In genomic region chr11:90392692-90393091, GRCh38 we compare ENCODE assay signal across 18 cellular contexts.
A peak's percentile ranks its signal among the peaks of the same experiment; 100 is the strongest.
DNase-seq lines count a peak whose midpoint lies in the region; ATAC-seq and TF ChIP-seq lines count a peak whose summit lies in the region.
"Had no signal": no experiment of that assay in that cellular context is flagged by ENCODE, and none has a peak within 500 bp of the region (broad histone marks: within the 10 kb centered on the region; RNA-seq: fewer than 3 reads in every experiment).

No MANE protein-coding gene starts in this region.

- DNase-seq in left ventricle myocardium inferior, result no peak
- DNase-seq in heart right ventricle, result no peak
- DNase-seq in OCI-LY7 (ENCODE audit: low spot score), result no peak
- no peak for DNase-seq in endothelial cell (ENCODE audit: low spot score)
- no peak for DNase-seq in NCI-H1436 treated with DMSO at 0.1 percent for 48 hours (lab: John Stamatoyannopoulos, UW)
- no peak for DNase-seq in COLO829 (ENCODE audit: low spot score)
- DNase-seq: Caco-2, DMS153, HCEC 1CT, NCI-H1048, NCI-H146, NCI-H2081 treated with DMSO at 0.1 percent for 48 hours, NCI-H510A treated with DMSO at 0.1 percent for 48 hours, SHP77 treated with DMSO at 0.1 percent for 48 hours had no signal

- H3K36me3 Mint-ChIP-seq in endothelial cell (ENCODE audit: low read depth, unreplicated experiment), result no peaks in the 10 kb centered on the region
- H3K36me3 Mint-ChIP-seq: CD14-positive monocyte had no signal

- H3K27me3 Mint-ChIP-seq in endothelial cell (ENCODE audit: unreplicated experiment), result no peaks in the 10 kb centered on the region

- no peak overlapping the region for H3K4me2 ChIP-seq in OCI-LY7 (ENCODE audit: low read length)
- H3K4me2 ChIP-seq: A549 had no signal

- H3K9me3 Mint-ChIP-seq in endothelial cell (ENCODE audit: unreplicated experiment), result no peaks in the 10 kb centered on the region

- WGBS in heart right ventricle, 2 donors, result 76 to 89% methylated on average over 1 of the region's 1 CpG

- no peaks in the 10 kb centered on the region for H3K9me2 ChIP-seq in OCI-LY7 (ENCODE audit: insufficient read depth, low read length)

- intact Hi-C loops in left ventricle myocardium inferior (cut with micrococcal nuclease) (no loop called here), heart right ventricle (cut with DNase I) (no loop called here), OCI-LY7 (cut with micrococcal nuclease; ENCODE audit: unreplicated experiment) (no loop called here)

- ATAC-seq in heart right ventricle, result no peak
- no peak for ATAC-seq in GM18517 (IDR thresholded peaks at IDR 0.05; ENCODE audit: unreplicated experiment)
- ATAC-seq: A549 had no signal

- H3K36me3 ChIP-seq in left ventricle myocardium inferior (no peaks in the 10 kb centered on the region), heart right ventricle (no peaks in the 10 kb centered on the region), OCI-LY7 (ENCODE audit: insufficient read depth, low read length) (no peaks in the 10 kb centered on the region)

- no peak overlapping the region for H2AFZ ChIP-seq in OCI-LY7 (ENCODE audit: low read length)

- no peak overlapping the region for H3K4me3 Mint-ChIP-seq in endothelial cell (ENCODE audit: unreplicated experiment)
- H3K4me3 Mint-ChIP-seq: CD14-positive monocyte, IgD-negative memory B cell had no signal

- CTCF ChIA-PET in OCI-LY7 (lab: Charles Lee; ENCODE audit: unreplicated experiment), result no interaction called here

- H4K20me1 ChIP-seq in OCI-LY7 (ENCODE audit: insufficient read depth, low read length), result no peaks in the 10 kb centered on the region

- POLR2A ChIA-PET in OCI-LY7 (lab: Charles Lee), result no interaction called here

- H3K4me1 ChIP-seq in left ventricle myocardium inferior, result no peaks in the 10 kb centered on the region
- no peaks in the 10 kb centered on the region for H3K4me1 ChIP-seq in heart right ventricle
- H3K4me1 ChIP-seq in OCI-LY7 (ENCODE audit: insufficient read depth, low read length, poor library complexity, severe bottlenecking), result no peaks in the 10 kb centered on the region
- H3K4me1 ChIP-seq: A549, Caco-2 had no signal

- H3K27ac ChIP-seq in left ventricle myocardium inferior (replicated peaks) (no peak overlapping the region), heart right ventricle (no peak overlapping the region), OCI-LY7 (ENCODE audit: low read depth, low read length, poor library complexity, severe bottlenecking) (no peak overlapping the region)
- H3K27ac ChIP-seq: A549 had no signal

- H3K79me2 ChIP-seq in OCI-LY7 (ENCODE audit: insufficient read depth, low read depth, low read length), result no peaks in the 10 kb centered on the region

- no TSS peak for BruUV-seq in OCI-LY7 (replicated peaks; lab: Mats Ljungman, UMichigan)

- H3K27me3 ChIP-seq in left ventricle myocardium inferior (ENCODE audit: low read depth) (no peaks in the 10 kb centered on the region), heart right ventricle (no peaks in the 10 kb centered on the region)

- H3K4me3 ChIP-seq in left ventricle myocardium inferior, result no peak overlapping the region
- H3K4me3 ChIP-seq in heart right ventricle, result no peak overlapping the region
- no peak overlapping the region for H3K4me3 ChIP-seq in OCI-LY7 (ENCODE audit: low read depth, low read length, poor library complexity, severe bottlenecking)
- H3K4me3 ChIP-seq: A549 had no signal

- peak; percentile 12 for TF ChIP-seq CTCF in left ventricle myocardium inferior (IDR thresholded peaks at IDR 0.05; ENCODE audit: borderline replicate concordance)
- TF ChIP-seq CTCF in heart right ventricle (IDR thresholded peaks at IDR 0.05), result no peak
- 0 out of 2 replicates have a peak, but pooled peaks have one; percentile 20 for TF ChIP-seq CTCF in OCI-LY7 (conservative IDR thresholded peaks at IDR 0.05; ENCODE audit: low read length)
- peak; percentile 39 for TF ChIP-seq CTCF in endothelial cell (IDR thresholded peaks at IDR 0.05; ENCODE audit: unreplicated experiment)

- H3K27ac Mint-ChIP-seq in endothelial cell (ENCODE audit: unreplicated experiment), result no peak overlapping the region
- H3K27ac Mint-ChIP-seq: CD14-positive monocyte, IgD-negative memory B cell had no signal

- H3K4me1 Mint-ChIP-seq in endothelial cell (ENCODE audit: unreplicated experiment), result peaks cover 15% of the 10 kb centered on the region
- H3K4me1 Mint-ChIP-seq: CD14-positive monocyte, IgD-negative memory B cell had no signal

- no peaks in the 10 kb centered on the region for H3K9me3 ChIP-seq in left ventricle myocardium inferior (replicated peaks)
- H3K9me3 ChIP-seq in heart right ventricle, result no peaks in the 10 kb centered on the region
- H3K9me3 ChIP-seq in OCI-LY7 (ENCODE audit: low read length), result no peaks in the 10 kb centered on the region
- H3K9me3 ChIP-seq: A549 had no signal

Comparison
In these comparisons a context has a peak if more than half of its experiments do, and no peak if none do; other contexts are left out.
1. CTCF ChIP-seq: peak in left ventricle myocardium inferior (single experiment), OCI-LY7 (single experiment) and endothelial cell (single experiment); none in heart right ventricle (0 of 9).